In the genomic region with DNA sequence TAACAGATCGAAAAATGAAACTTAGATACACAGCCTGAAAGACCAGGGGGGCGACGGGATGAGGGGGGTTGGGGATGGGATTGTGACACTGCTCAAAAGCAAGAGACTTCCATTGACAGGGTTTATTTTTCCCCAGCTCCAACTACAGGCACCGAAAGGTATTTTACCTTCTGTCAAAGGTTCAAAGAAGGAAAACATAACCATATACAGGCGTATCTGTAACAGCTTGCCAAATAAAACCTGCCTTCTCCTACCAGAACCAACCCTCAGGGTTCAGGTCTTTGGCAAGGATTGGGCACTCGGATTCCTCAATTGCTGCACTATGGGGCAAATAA, we compare ENCODE assay signal across 8 cellular contexts. TPM values are rescaled to one million over a fixed set of nuclear protein-coding genes. Genes with fewer than 3 reads are reported as not detected.
DNase-seq lines count a peak whose midpoint lies in the region; ATAC-seq and TF ChIP-seq lines count a peak whose summit lies in the region.

No MANE protein-coding gene starts in this region.

- no peak for TF ChIP-seq EP300 in gastroesophageal sphincter (IDR thresholded peaks at IDR 0.05)

- H3K9me3 ChIP-seq in NT2/D1 (ENCODE audit: insufficient read depth, low read length), result no peaks in the 10 kb centered on the region
- H3K9me3 ChIP-seq in gastroesophageal sphincter, result no peaks in the 10 kb centered on the region
- no peaks in the 10 kb centered on the region for H3K9me3 ChIP-seq in gastrocnemius medialis

- TF ChIP-seq CTCF in GM20000 (IDR thresholded peaks at IDR 0.05; ENCODE audit: extremely low read depth, missing control alignments), result no peak
- TF ChIP-seq CTCF in gastroesophageal sphincter (IDR thresholded peaks at IDR 0.05), result no peak
- TF ChIP-seq CTCF in gastrocnemius medialis (IDR thresholded peaks at IDR 0.05 in 4 of 5, conservative IDR thresholded peaks at IDR 0.05 in 1 of 5), result no peak

- in situ Hi-C loops in gastrocnemius medialis (cut with MboI; ENCODE audit: low sequenced_read_pairs in 4 of 4), result no loop called here

- no peaks in the 10 kb centered on the region for H3K36me3 ChIP-seq in NT2/D1 (ENCODE audit: insufficient read depth, insufficient read length, low read length)
- H3K36me3 ChIP-seq in gastroesophageal sphincter, result no peaks in the 10 kb centered on the region
- H3K36me3 ChIP-seq in gastrocnemius medialis, result no peaks in the 10 kb centered on the region

- peak overlapping the region; percentile 70 for H3K9ac ChIP-seq in NT2/D1 (ENCODE audit: insufficient read length, low read depth)

- intact Hi-C loops in gastrocnemius medialis (cut with DNase I; ENCODE audit: low total_unique reads), result no loop called here

- WGBS in gastroesophageal sphincter (ENCODE audit: low coverage in 1 of 2), 2 donors, result 0% methylated on average over 5 to 6 of the region's 6 CpGs

- H3K27me3 ChIP-seq in NT2/D1 (ENCODE audit: insufficient read depth, insufficient read length) (peaks cover 48% of the 10 kb centered on the region), gastroesophageal sphincter (peaks cover 12% of the 10 kb centered on the region), gastrocnemius medialis (peaks cover 67 to 86% (median 78%) of the 10 kb centered on the region in 3 donors)

- no peak for TF ChIP-seq POLR2A in gastroesophageal sphincter (IDR thresholded peaks at IDR 0.05)
- TF ChIP-seq POLR2A in gastrocnemius medialis (IDR thresholded peaks at IDR 0.05), result no peak

- H3K4me3 ChIP-seq in NT2/D1 (ENCODE audit: insufficient read length, low read depth), result peak overlapping the region; percentile 67
- H3K4me3 ChIP-seq in gastroesophageal sphincter, result peak overlapping the region; percentile 75 to 82
- peak overlapping the region; percentile 34 to 52 (median 49) for H3K4me3 ChIP-seq in gastrocnemius medialis

- ATAC-seq in gastroesophageal sphincter, result no peak
- no peak for ATAC-seq in gastrocnemius medialis
- ATAC-seq in HG02938 (IDR thresholded peaks at IDR 0.05; ENCODE audit: unreplicated experiment), result no peak
- no peak for ATAC-seq in HG03565 (IDR thresholded peaks at IDR 0.05; ENCODE audit: unreplicated experiment)

- H3K27ac ChIP-seq in gastroesophageal sphincter (peak overlapping the region; percentile 24 to 91 (median 82)), gastrocnemius medialis (no peak overlapping the region)

- H3K4me1 ChIP-seq in NT2/D1 (ENCODE audit: insufficient read depth, insufficient read length) (no peaks in the 10 kb centered on the region), gastroesophageal sphincter (peaks cover 0 to 66% (median 0%) of the 10 kb centered on the region in 3 donors), gastrocnemius medialis (peaks cover 21 to 23% of the 10 kb centered on the region in 2 donors)

- DNase-seq in GM20000 (ENCODE audit: low spot score) (peak; percentile 39), NT2/D1 (ENCODE audit: low read depth, low spot score) (no peak), gastrocnemius medialis (no peak), iPS-NIHi7 (ENCODE audit: extremely low spot score) (no peak), medulla oblongata (ENCODE audit: extremely low spot score) (no peak)

RNA-seq across cellular contexts. Expression of a gene that starts 1.3 kb away (rescaled TPM):
- total RNA-seq in gastroesophageal sphincter (100 to 1,000 TPM in 3 of 4 donors, 10 to 100 TPM in 1; 71.6 to 210 (median 175) TPM), gastrocnemius medialis (under 1 TPM; 0.07 to 0.88 (median 0.14) TPM)

Comparison
In these comparisons a context has a peak if more than half of its experiments do, and no peak if none do; other contexts are left out.
1. H3K27ac ChIP-seq: peak in gastroesophageal sphincter (4 of 4); none in gastrocnemius medialis (0 of 4).
2. RNA of a gene that starts 1.3 kb away (total RNA-seq): 71.6 to 210 TPM in gastroesophageal sphincter; 0.07 to 0.88 TPM in gastrocnemius medialis; every median in the first group is over 10 times any median in the second.
3. Peak in every context shown above with its lines, with median percentiles within 50 percentile points of each other: H3K4me3 ChIP-seq.